Comparison of ENCODE assay signal across 13 cellular contexts in genomic region chr5:17517526-17517925, GRCh38. TPM values are rescaled to one million over a fixed set of nuclear protein-coding genes. Genes with fewer than 3 reads are reported as not detected.
DNase-seq lines count a peak whose midpoint lies in the region; ATAC-seq and TF ChIP-seq lines count a peak whose summit lies in the region.
"Not testable (repeated sequence)": the region's sequence is repeated elsewhere in the genome, so short reads cannot be mapped to it uniquely, and the experiment has no call there.
"Had no signal": no experiment of that assay in that cellular context is flagged by ENCODE, and none has a peak within 500 bp of the region (broad histone marks: within the 10 kb centered on the region; RNA-seq: fewer than 3 reads in every experiment).

No MANE protein-coding gene starts in this region.

- not testable (repeated sequence) for H3K27ac ChIP-seq in RWPE2 (ENCODE audit: poor library complexity, severe bottlenecking)

- not testable (repeated sequence) for H3K9me3 Mint-ChIP-seq in stimulated activated naive B cell treated with anti-CD40 and anti-IgM and Interleukin-4, amounts not matched to agents 10 μg/mL and 1 μg/mL and 100 μg/mL, for 72 hours

- H3K27me3 Mint-ChIP-seq in stimulated activated naive B cell treated with anti-CD40 and anti-IgM and Interleukin-4, amounts not matched to agents 10 μg/mL and 1 μg/mL and 100 μg/mL, for 72 hours = not testable (repeated sequence)

- H3K4me3 ChIP-seq in RWPE2 (ENCODE audit: severe bottlenecking) = not testable (repeated sequence)

- not testable (repeated sequence) for H3K27me3 ChIP-seq in RWPE2 (ENCODE audit: insufficient read depth, poor library complexity, severe bottlenecking)

- not testable (repeated sequence) for H3K36me3 ChIP-seq in RWPE2 (ENCODE audit: low read depth)

- not testable (repeated sequence) for H3K4me1 ChIP-seq in RWPE2 (ENCODE audit: insufficient read depth, poor library complexity, severe bottlenecking)

- not testable (repeated sequence) for TF ChIP-seq CTCF in RWPE2 (IDR thresholded peaks at IDR 0.05; ENCODE audit: poor library complexity, severe bottlenecking)

- H3K36me3 Mint-ChIP-seq in stimulated activated naive B cell treated with anti-CD40 and anti-IgM and Interleukin-4, amounts not matched to agents 10 μg/mL and 1 μg/mL and 100 μg/mL, for 72 hours = not testable (repeated sequence)

- H3K9me3 ChIP-seq in RWPE2 (ENCODE audit: severe bottlenecking) = not testable (repeated sequence)

- H3K4me3 Mint-ChIP-seq in stimulated activated naive B cell treated with anti-CD40 and anti-IgM and Interleukin-4, amounts not matched to agents 10 μg/mL and 1 μg/mL and 100 μg/mL, for 72 hours = not testable (repeated sequence)

- DNase-seq in RWPE2 (ENCODE audit: low spot score) (peak; percentile 74), mucosa of gallbladder (ENCODE audit: low spot score) (peak; percentile 26)
- DNase-seq in activated CD8-positive, alpha-beta memory T cell treated with anti-CD3 and anti-CD28 coated beads for 24 hours = peak; percentile 75
- DNase-seq in activated T-cell treated with anti-CD3 and anti-CD28 coated beads, Interleukin-2, amount 50 U/mL, for 48 hours = peak; percentile 23 to 25
- DNase-seq in activated gamma-delta T cell treated with anti-CD3 and anti-CD28 coated beads, Interleukin-2, amount 50 U/mL, for 16 hours (ENCODE audit: low read depth) = peak; percentile 10
- DNase-seq in stimulated activated CD4-positive, alpha-beta T cell treated with anti-CD3 and anti-CD28 coated beads, Interleukin-1b, Interleukin-23, amount 100 ng/mL, for 48 hours = peak; percentile 6
- DNase-seq in stimulated activated naive B cell treated with anti-CD40 and anti-IgM and Interleukin-4, amounts not matched to agents 10 μg/mL and 1 μg/mL and 100 μg/mL, for 72 hours = peak; percentile 14

- H3K27ac Mint-ChIP-seq in stimulated activated naive B cell treated with anti-CD40 and anti-IgM and Interleukin-4, amounts not matched to agents 10 μg/mL and 1 μg/mL and 100 μg/mL, for 72 hours = not testable (repeated sequence)

- ATAC-seq in RWPE2 (ENCODE audit: low read depth); stimulated activated naive B cell treated with anti-CD40 and anti-IgM and Interleukin-4, amounts not matched to agents 10 μg/mL and 1 μg/mL and 100 μg/mL, for 72 hours (replicated peaks): not testable (repeated sequence)

- not testable (repeated sequence) for H3K4me1 Mint-ChIP-seq in stimulated activated naive B cell treated with anti-CD40 and anti-IgM and Interleukin-4, amounts not matched to agents 10 μg/mL and 1 μg/mL and 100 μg/mL, for 72 hours

RNA-seq across cellular contexts. Expression of gene TAF11L3, which starts 0.6 kb away (rescaled TPM):
- total RNA-seq in mucosa of gallbladder = not detected
- total RNA-seq: B cell, H1, HepG2, HT-29, OCI-LY7, Peyer's patch had no signal

RNA-seq across cellular contexts. Expression of gene TAF11L4, which starts 4.1 kb away (rescaled TPM):
- total RNA-seq in mucosa of gallbladder = not detected
- total RNA-seq: B cell, H1, HepG2, HT-29, OCI-LY7, Peyer's patch had no signal

RNA-seq across cellular contexts. Expression of gene TAF11L5, which starts 7.5 kb away (rescaled TPM):
- total RNA-seq in mucosa of gallbladder = not detected
- total RNA-seq: B cell, H1, HepG2, HT-29, OCI-LY7, Peyer's patch had no signal

RNA-seq across cellular contexts. Expression of gene TAF11L6, which starts 10.9 kb away (rescaled TPM):
- total RNA-seq in mucosa of gallbladder = not detected
- total RNA-seq: B cell, H1, HepG2, HT-29, OCI-LY7, Peyer's patch had no signal

RNA-seq across cellular contexts. Expression of gene TAF11L2, which starts 19.5 kb away (rescaled TPM):
- total RNA-seq in mucosa of gallbladder = not detected
- total RNA-seq: B cell, H1, HepG2, HT-29, OCI-LY7, Peyer's patch had no signal

Comparison
In these comparisons a context has a peak if more than half of its experiments do, and no peak if none do; other contexts are left out.
1. DNase-seq: peak in every context shown above with its lines; median percentile 75 in activated CD8-positive, alpha-beta memory T cell treated with anti-CD3 and anti-CD28 coated beads for 24 hours; 74 in RWPE2; 26 in mucosa of gallbladder; 24 in activated T-cell treated with anti-CD3 and anti-CD28 coated beads, Interleukin-2, amount 50 U/mL, for 48 hours; 14 in stimulated activated naive B cell treated with anti-CD40 and anti-IgM and Interleukin-4, amounts not matched to agents 10 μg/mL and 1 μg/mL and 100 μg/mL, for 72 hours; 10 in activated gamma-delta T cell treated with anti-CD3 and anti-CD28 coated beads, Interleukin-2, amount 50 U/mL, for 16 hours; 6 in stimulated activated CD4-positive, alpha-beta T cell treated with anti-CD3 and anti-CD28 coated beads, Interleukin-1b, Interleukin-23, amount 100 ng/mL, for 48 hours.